1 cellular context compared by ENCODE assay signal in genomic region chr4:121181493-121181892, GRCh38.
TF ChIP-seq lines count a peak whose summit lies in the region.

No MANE protein-coding gene starts in this region.

TF ChIP-seq in SK-N-SH, 30 proteins besides CTCF, POLR2A, EP300 and RAD21 (continued from another document):
- TF ChIP-seq TEAD4 (IDR thresholded peaks at IDR 0.05; ENCODE audit: borderline replicate concordance, insufficient read depth) (no peak), MAX (IDR thresholded peaks at IDR 0.05; ENCODE audit: low read depth) (no peak), YY1 (IDR thresholded peaks at IDR 0.05; ENCODE audit: low read depth) (no peak), CHD2 (IDR thresholded peaks at IDR 0.05; ENCODE audit: low read length, partially characterized antibody) (no peak), GATA2 (CRISPR knock-in tag; IDR thresholded peaks at IDR 0.05) (no peak), POLR2AphosphoS5 (IDR thresholded peaks at IDR 0.05; ENCODE audit: low read depth, low read length) (no peak), SMC3 (IDR thresholded peaks at IDR 0.05; ENCODE audit: low read depth, low read length) (no peak), RXRA (IDR thresholded peaks at IDR 0.05; ENCODE audit: borderline replicate concordance, low read depth) (no peak), MEF2A (IDR thresholded peaks at IDR 0.05; ENCODE audit: borderline replicate concordance, low read depth) (no peak), GABPA (IDR thresholded peaks at IDR 0.05; ENCODE audit: low read depth) (no peak)
